32 cellular contexts compared by ENCODE assay signal in genomic region chr10:78281627-78282026, GRCh38.
"Had no signal": no experiment of that assay in that cellular context is flagged by ENCODE, and none has a peak within 500 bp of the region (broad histone marks: within the 10 kb centered on the region; RNA-seq: fewer than 3 reads in every experiment).

No MANE protein-coding gene starts in this region.

- H3K27me3 ChIP-seq: adrenal gland, body of pancreas, dorsolateral prefrontal cortex had no signal

- H3K4me3 ChIP-seq: adrenal gland, body of pancreas, coronary artery, dorsolateral prefrontal cortex had no signal

- DNase-seq: activated CD4-positive, alpha-beta memory T cell treated with anti-CD3 and anti-CD28 coated beads for 36 hours; activated CD4-positive, alpha-beta T cell treated with anti-CD3 and anti-CD28 coated beads for 36 hours; activated CD4-positive, alpha-beta T cell treated with anti-CD3 and anti-CD28 coated beads, Interleukin-2, amount 10 ng/mL, durations not matched to agents 24 days and 14 days; activated CD4-positive, CD25-positive, alpha-beta regulatory T cell; activated CD4-positive, CD25-positive, alpha-beta regulatory T cell treated with anti-CD3 and anti-CD28 coated beads, Interleukin-2, amount 50 U/mL, for 72 hours; activated CD8-positive, alpha-beta memory T cell treated with anti-CD3 and anti-CD28 coated beads, Interleukin-2, amount 10 ng/mL, durations not matched to agents 7 days and 5 days; activated CD8-positive, alpha-beta memory T cell treated with anti-CD3 and anti-CD28 coated beads, Interleukin-2, amount 50 U/mL, for 4 hours; activated CD8-positive, alpha-beta T cell treated with anti-CD3 and anti-CD28 coated beads, Interleukin-2, amount 10 ng/mL, durations not matched to agents 7 days and 5 days; activated effector memory CD4-positive, alpha-beta T cell treated with anti-CD3 and anti-CD28 coated beads, Interleukin-2, amount 50 U/mL, for 16 hours; activated naive CD4-positive, alpha-beta T cell treated with anti-CD3 and anti-CD28 coated beads for 36 hours; activated naive CD8-positive, alpha-beta T cell treated with anti-CD3 and anti-CD28 coated beads for 36 hours; activated naive CD8-positive, alpha-beta T cell treated with anti-CD3 and anti-CD28 coated beads, Interleukin-2, amount 50 U/mL, for 24 hours; activated T-cell treated with anti-CD3 and anti-CD28 coated beads, Interleukin-2, amount 50 U/mL, for 1 hour; activated T-cell treated with anti-CD3 and anti-CD28 coated beads, Interleukin-2, amount 50 U/mL, for 48 hours; adrenal gland; amygdala; body of pancreas; caudate nucleus; cerebellar nuclear complex; dorsolateral prefrontal cortex; effector memory CD4-positive, alpha-beta T cell; endodermal cell; foreskin fibroblast; head of caudate nucleus; T-helper 2 cell had no signal

- H3K4me1 Mint-ChIP-seq: activated CD4-positive, alpha-beta T cell treated with anti-CD3 and anti-CD28 coated beads for 36 hours; activated CD4-positive, alpha-beta T cell treated with anti-CD3 and anti-CD28 coated beads, Interleukin-2, amount 10 ng/mL, durations not matched to agents 24 days and 14 days; activated CD8-positive, alpha-beta memory T cell treated with anti-CD3 and anti-CD28 coated beads, Interleukin-2, amount 10 ng/mL, durations not matched to agents 7 days and 5 days; activated naive CD4-positive, alpha-beta T cell treated with anti-CD3 and anti-CD28 coated beads, Interleukin-2, amount 50 U/mL, for 24 hours; activated naive CD8-positive, alpha-beta T cell treated with anti-CD3 and anti-CD28 coated beads for 36 hours; activated naive CD8-positive, alpha-beta T cell treated with anti-CD3 and anti-CD28 coated beads, Interleukin-2, amount 50 U/mL, for 24 hours had no signal

- H3K27ac Mint-ChIP-seq: activated CD4-positive, alpha-beta memory T cell treated with anti-CD3 and anti-CD28 coated beads for 36 hours; activated CD4-positive, alpha-beta T cell treated with anti-CD3 and anti-CD28 coated beads for 36 hours; activated CD4-positive, alpha-beta T cell treated with anti-CD3 and anti-CD28 coated beads, Interleukin-2, amount 10 ng/mL, durations not matched to agents 24 days and 14 days; activated CD8-positive, alpha-beta memory T cell treated with anti-CD3 and anti-CD28 coated beads, Interleukin-2, amount 10 ng/mL, durations not matched to agents 7 days and 5 days; activated CD8-positive, alpha-beta T cell treated with anti-CD3 and anti-CD28 coated beads, Interleukin-2, amount 10 ng/mL, durations not matched to agents 7 days and 5 days; activated naive CD4-positive, alpha-beta T cell treated with anti-CD3 and anti-CD28 coated beads for 36 hours; activated naive CD4-positive, alpha-beta T cell treated with anti-CD3 and anti-CD28 coated beads, Interleukin-2, amount 50 U/mL, for 24 hours; activated naive CD8-positive, alpha-beta T cell treated with anti-CD3 and anti-CD28 coated beads for 36 hours; activated naive CD8-positive, alpha-beta T cell treated with anti-CD3 and anti-CD28 coated beads, Interleukin-2, amount 50 U/mL, for 24 hours; activated T-helper 1 cell treated with anti-CD3 and anti-CD28 coated beads, Interleukin-12 subunit alpha, Interleukin-12 subunit beta, Interleukin-2, Interleukin-4 antibody, amounts not matched to agents 30 ng/mL and 10 ng/mL and 1 ng/mL, durations not matched to agents 14 hours and 24 hours and 36 hours; activated T-helper 2 cell treated with anti-CD3 and anti-CD28 coated beads, Interferon-gamma antibody, Interleukin-2, Interleukin-4, amounts not matched to agents 10 μg/mL and 5 μg/mL and 100 μg/mL, durations not matched to agents 14 hours and 24 hours and 36 hours; dendritic cell treated with granulocyte-macrophage colony-stimulating factor and Interleukin-4, amounts not matched to agents 40 ng/mL and 50 ng/mL, for 4 days had no signal

- H3K36me3 ChIP-seq: adrenal gland had no signal

- H3K36me3 Mint-ChIP-seq: activated CD4-positive, alpha-beta memory T cell treated with anti-CD3 and anti-CD28 coated beads for 36 hours; activated CD8-positive, alpha-beta memory T cell treated with anti-CD3 and anti-CD28 coated beads, Interleukin-2, amount 10 ng/mL, durations not matched to agents 7 days and 5 days; activated naive CD4-positive, alpha-beta T cell treated with anti-CD3 and anti-CD28 coated beads, Interleukin-2, amount 50 U/mL, for 24 hours; activated naive CD8-positive, alpha-beta T cell treated with anti-CD3 and anti-CD28 coated beads for 36 hours had no signal

- H3K4me1 ChIP-seq: adrenal gland had no signal

- H3K9me3 ChIP-seq: adrenal gland, body of pancreas had no signal

- H3K27ac ChIP-seq: adrenal gland, body of pancreas, coronary artery, dorsolateral prefrontal cortex had no signal

- H3K27me3 Mint-ChIP-seq: activated CD4-positive, alpha-beta T cell treated with anti-CD3 and anti-CD28 coated beads for 36 hours; activated CD4-positive, alpha-beta T cell treated with anti-CD3 and anti-CD28 coated beads, Interleukin-2, amount 10 ng/mL, durations not matched to agents 24 days and 14 days; activated naive CD8-positive, alpha-beta T cell treated with anti-CD3 and anti-CD28 coated beads for 36 hours had no signal

- ATAC-seq: activated CD4-positive, alpha-beta T cell treated with anti-CD3 and anti-CD28 coated beads for 36 hours; activated CD8-positive, alpha-beta memory T cell treated with anti-CD3 and anti-CD28 coated beads, Interleukin-2, amount 10 ng/mL, durations not matched to agents 7 days and 5 days; activated CD8-positive, alpha-beta T cell treated with anti-CD3 and anti-CD28 coated beads, Interleukin-2, amount 10 ng/mL, durations not matched to agents 7 days and 5 days; activated naive CD8-positive, alpha-beta T cell treated with anti-CD3 and anti-CD28 coated beads, Interleukin-2, amount 50 U/mL, for 24 hours; body of pancreas; esophagus mucosa had no signal

- FAIRE-seq: frontal cortex had no signal

- H3K9me3 Mint-ChIP-seq: activated CD4-positive, alpha-beta memory T cell treated with anti-CD3 and anti-CD28 coated beads for 36 hours; activated CD4-positive, alpha-beta T cell treated with anti-CD3 and anti-CD28 coated beads, Interleukin-2, amount 10 ng/mL, durations not matched to agents 24 days and 14 days; activated naive CD4-positive, alpha-beta T cell treated with anti-CD3 and anti-CD28 coated beads for 36 hours; activated naive CD4-positive, alpha-beta T cell treated with anti-CD3 and anti-CD28 coated beads, Interleukin-2, amount 50 U/mL, for 24 hours; activated naive CD8-positive, alpha-beta T cell treated with anti-CD3 and anti-CD28 coated beads for 36 hours; activated naive CD8-positive, alpha-beta T cell treated with anti-CD3 and anti-CD28 coated beads, Interleukin-2, amount 50 U/mL, for 24 hours; activated T-helper 1 cell treated with anti-CD3 and anti-CD28 coated beads, Interleukin-12 subunit alpha, Interleukin-12 subunit beta, Interleukin-2, Interleukin-4 antibody, amounts not matched to agents 30 ng/mL and 10 ng/mL and 1 ng/mL, durations not matched to agents 14 hours and 24 hours and 36 hours; activated T-helper 2 cell treated with anti-CD3 and anti-CD28 coated beads, Interferon-gamma antibody, Interleukin-2, Interleukin-4, amounts not matched to agents 10 μg/mL and 5 μg/mL and 100 μg/mL, durations not matched to agents 14 hours and 24 hours and 36 hours; dendritic cell treated with granulocyte-macrophage colony-stimulating factor and Interleukin-4, amounts not matched to agents 40 ng/mL and 50 ng/mL, for 4 days; endodermal cell had no signal

- H3K4me3 Mint-ChIP-seq: activated CD4-positive, alpha-beta memory T cell treated with anti-CD3 and anti-CD28 coated beads for 36 hours; activated CD4-positive, alpha-beta T cell treated with anti-CD3 and anti-CD28 coated beads for 36 hours; activated CD4-positive, alpha-beta T cell treated with anti-CD3 and anti-CD28 coated beads, Interleukin-2, amount 10 ng/mL, durations not matched to agents 24 days and 14 days; activated CD8-positive, alpha-beta memory T cell treated with anti-CD3 and anti-CD28 coated beads, Interleukin-2, amount 10 ng/mL, durations not matched to agents 7 days and 5 days; activated CD8-positive, alpha-beta T cell treated with anti-CD3 and anti-CD28 coated beads, Interleukin-2, amount 10 ng/mL, durations not matched to agents 7 days and 5 days; activated naive CD4-positive, alpha-beta T cell treated with anti-CD3 and anti-CD28 coated beads for 36 hours; activated naive CD4-positive, alpha-beta T cell treated with anti-CD3 and anti-CD28 coated beads, Interleukin-2, amount 50 U/mL, for 24 hours; activated naive CD8-positive, alpha-beta T cell treated with anti-CD3 and anti-CD28 coated beads for 36 hours; activated naive CD8-positive, alpha-beta T cell treated with anti-CD3 and anti-CD28 coated beads, Interleukin-2, amount 50 U/mL, for 24 hours; activated T-helper 1 cell treated with anti-CD3 and anti-CD28 coated beads, Interleukin-12 subunit alpha, Interleukin-12 subunit beta, Interleukin-2, Interleukin-4 antibody, amounts not matched to agents 30 ng/mL and 10 ng/mL and 1 ng/mL, durations not matched to agents 14 hours and 24 hours and 36 hours; dendritic cell treated with granulocyte-macrophage colony-stimulating factor and Interleukin-4, amounts not matched to agents 40 ng/mL and 50 ng/mL, for 4 days; endodermal cell had no signal
